In the genomic region with DNA sequence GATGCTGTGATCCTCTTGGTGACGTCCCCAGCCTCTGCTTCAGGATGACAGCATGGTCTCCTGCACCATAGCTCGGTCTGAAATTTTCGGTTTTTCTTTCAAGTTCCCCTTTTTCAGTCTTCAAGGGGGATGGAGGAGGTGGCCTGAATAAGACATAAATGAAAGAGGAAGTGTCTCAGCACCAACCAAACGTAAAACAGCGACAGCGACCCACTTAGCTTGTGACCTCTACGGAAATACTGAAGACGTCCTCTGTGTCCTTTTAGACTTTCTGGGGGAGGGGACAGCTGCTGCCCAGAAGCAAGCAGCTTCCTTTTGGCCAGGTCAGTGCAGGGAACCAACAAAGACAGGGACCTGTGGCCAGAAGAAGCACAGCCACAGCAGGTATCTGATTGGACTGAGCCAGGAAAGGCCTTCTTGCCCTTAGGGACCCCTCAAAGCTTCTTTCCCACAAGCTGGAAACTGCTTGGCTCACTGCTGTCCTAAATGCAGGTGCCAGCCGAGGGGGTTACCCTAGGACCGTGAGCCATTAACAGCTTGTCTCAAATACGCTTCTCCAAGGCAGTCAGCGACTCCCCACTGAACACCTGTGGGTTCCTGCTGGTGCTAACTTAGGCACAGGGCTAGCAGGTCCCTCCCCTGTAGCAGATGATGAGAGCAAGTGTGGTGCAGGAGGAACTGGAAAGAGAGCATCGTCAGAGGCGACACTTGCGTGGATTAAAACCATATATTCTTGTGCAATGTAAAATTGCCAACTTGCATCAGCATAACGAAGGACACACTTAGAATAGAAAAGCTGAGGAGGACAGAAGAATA, we compare ENCODE assay signal across 8 cellular contexts.
A peak's percentile ranks its signal among the peaks of the same experiment; 100 is the strongest.
DNase-seq lines count a peak whose midpoint lies in the region; ATAC-seq and TF ChIP-seq lines count a peak whose summit lies in the region.
"Not testable (repeated sequence)": the region's sequence is repeated elsewhere in the genome, so short reads cannot be mapped to it uniquely, and the experiment has no call there.

No MANE protein-coding gene starts in this region.

- H3K27ac ChIP-seq in DND-41 (ENCODE audit: low read length), result peak overlapping the region; percentile 88
- peak overlapping the region; percentile 95 for H3K27ac ChIP-seq in OCI-LY7 (ENCODE audit: low read depth, low read length, poor library complexity, severe bottlenecking)
- H3K27ac ChIP-seq in muscle layer of duodenum (ENCODE audit: low read length), result peak overlapping the region; percentile 79

- H2AFZ ChIP-seq in DND-41 (ENCODE audit: low read depth, low read length), result peak overlapping the region; percentile 68
- H2AFZ ChIP-seq in OCI-LY7 (ENCODE audit: low read length), result peak overlapping the region; percentile 17; the same call in 1 of the 2 replicates

- H3K4me1 ChIP-seq in DND-41 (ENCODE audit: insufficient read depth, low read length) (peaks cover 39% of the 10 kb centered on the region), OCI-LY7 (ENCODE audit: insufficient read depth, low read length, poor library complexity, severe bottlenecking) (peaks cover 80% of the 10 kb centered on the region)
- H3K4me1 ChIP-seq in muscle layer of duodenum (ENCODE audit: control insufficient read depth in 1 of 2, insufficient read depth in 2 of 2, low read length in 2 of 2), result not testable (repeated sequence)

- intact Hi-C loops in OCI-LY7 (cut with micrococcal nuclease; ENCODE audit: unreplicated experiment), result loop anchor here (1.0 to 5.0 kb wide), 5 partner anchors 19 to 196 kb away; no protein-coding TSS in a partner anchor
- intact Hi-C loops in dendritic cell treated with granulocyte-macrophage colony-stimulating factor and Interleukin-4, amounts not matched to agents 40 ng/mL and 50 ng/mL, for 4 days (cut with micrococcal nuclease), result loop anchor here (1.0 kb wide), 1 partner anchor 11 kb away; no protein-coding TSS in a partner anchor

- BruUV-seq in OCI-LY7 (replicated peaks; lab: Mats Ljungman, UMichigan), result not testable (repeated sequence)

- CTCF ChIA-PET in OCI-LY7 (lab: Charles Lee; ENCODE audit: unreplicated experiment), result interaction anchor here (1.0 to 1.1 kb wide), 2 partner anchors 62 to 114 kb away, joined by 3 to 4 read pairs; no protein-coding TSS in a partner anchor

- H3K36me3 Mint-ChIP-seq in dendritic cell treated with granulocyte-macrophage colony-stimulating factor and Interleukin-4, amounts not matched to agents 40 ng/mL and 50 ng/mL, for 4 days (ENCODE audit: low read depth), result not testable (repeated sequence)

- H3K4me3 ChIP-seq in DND-41 (ENCODE audit: low read depth in 1 of 2, low read length in 2 of 2) (peak overlapping the region in 1 of 2 experiments; percentile 52; a peak in 3 of 4 replicates), OCI-LY7 (ENCODE audit: low read depth, low read length, poor library complexity, severe bottlenecking) (peak overlapping the region; percentile 54)
- H3K4me3 ChIP-seq in muscle layer of duodenum (ENCODE audit: low read depth in 1 of 2, low read length in 2 of 2), result not testable (repeated sequence)

- H3K36me3 ChIP-seq in DND-41 (ENCODE audit: insufficient read depth, low read length); OCI-LY7 (ENCODE audit: insufficient read depth, low read length); muscle layer of duodenum (ENCODE audit: control insufficient read depth in 1 of 2, insufficient read depth in 2 of 2, low read length in 2 of 2): not testable (repeated sequence)

- H3K79me2 ChIP-seq in DND-41 (ENCODE audit: insufficient read depth, low read length); OCI-LY7 (ENCODE audit: insufficient read depth, low read depth, low read length): not testable (repeated sequence)

- H3K4me2 ChIP-seq in DND-41 (ENCODE audit: insufficient read depth, low read length) (peak overlapping the region; percentile 69), OCI-LY7 (ENCODE audit: low read length) (peak overlapping the region; percentile 72)

- not testable (repeated sequence) for H3K9me2 ChIP-seq in OCI-LY7 (ENCODE audit: insufficient read depth, low read length)

- not testable (repeated sequence) for H3K9me3 Mint-ChIP-seq in dendritic cell treated with granulocyte-macrophage colony-stimulating factor and Interleukin-4, amounts not matched to agents 40 ng/mL and 50 ng/mL, for 4 days

- H3K9ac ChIP-seq in DND-41 (ENCODE audit: low read depth, low read length), result peak overlapping the region; percentile 56

- peaks cover 50% of the 10 kb centered on the region for H3K4me1 Mint-ChIP-seq in dendritic cell treated with granulocyte-macrophage colony-stimulating factor and Interleukin-4, amounts not matched to agents 40 ng/mL and 50 ng/mL, for 4 days (ENCODE audit: low read depth)

- not testable (repeated sequence) for H3K27me3 Mint-ChIP-seq in dendritic cell treated with granulocyte-macrophage colony-stimulating factor and Interleukin-4, amounts not matched to agents 40 ng/mL and 50 ng/mL, for 4 days

- peak overlapping the region; percentile 99 for H3K27ac Mint-ChIP-seq in dendritic cell treated with granulocyte-macrophage colony-stimulating factor and Interleukin-4, amounts not matched to agents 40 ng/mL and 50 ng/mL, for 4 days

- H3K4me3 Mint-ChIP-seq in dendritic cell treated with granulocyte-macrophage colony-stimulating factor and Interleukin-4, amounts not matched to agents 40 ng/mL and 50 ng/mL, for 4 days, result peak overlapping the region; percentile 66

- TF ChIP-seq CTCF in DND-41 (IDR thresholded peaks at IDR 0.05; ENCODE audit: borderline replicate concordance, extremely low read depth, low read length, poor library complexity, severe bottlenecking); OCI-LY7 (conservative IDR thresholded peaks at IDR 0.05; ENCODE audit: low read length): not testable (repeated sequence)

- H3K27me3 ChIP-seq in DND-41 (ENCODE audit: insufficient read depth, low read length, poor library complexity); muscle layer of duodenum (ENCODE audit: low read depth, low read length): not testable (repeated sequence)

- not testable (repeated sequence) for H3K9me3 ChIP-seq in DND-41 (ENCODE audit: insufficient read depth, low read length, severe bottlenecking); OCI-LY7 (ENCODE audit: low read length); muscle layer of duodenum (ENCODE audit: control insufficient read depth in 1 of 2, low read length in 2 of 2)

- not testable (repeated sequence) for H4K20me1 ChIP-seq in DND-41 (ENCODE audit: insufficient read depth, low read length); OCI-LY7 (ENCODE audit: insufficient read depth, low read length)

- DNase-seq in DND-41 (peak; percentile 78), OCI-LY7 (ENCODE audit: low spot score) (peak; percentile 99)
- DNase-seq in activated CD8-positive, alpha-beta memory T cell treated with anti-CD3 and anti-CD28 coated beads for 4 hours (ENCODE audit: low read depth in 2 of 2), result peak; percentile 27 to 41
- peak; percentile 30 for DNase-seq in stimulated activated CD8-positive, alpha-beta memory T cell treated with anti-CD3 and anti-CD28 coated beads, Interleukin-4, amount 100 ng/mL, for 24 hours (ENCODE audit: low read depth)

- POLR2A ChIA-PET in OCI-LY7 (lab: Charles Lee), result interaction anchor here (0.7 to 4.9 kb wide), 24 partner anchors 12 to 532 kb away, joined by 3 to 44 read pairs (median 4); no protein-coding TSS in a partner anchor

- ATAC-seq in DND-41 (ENCODE audit: insufficient read depth, low read depth), result peak; percentile 77
- ATAC-seq in GM19397 (IDR thresholded peaks at IDR 0.05; ENCODE audit: unreplicated experiment), result peak; percentile 87
- ATAC-seq in HG03095 (IDR thresholded peaks at IDR 0.05; ENCODE audit: unreplicated experiment), result peak; percentile 85

Comparison
In these comparisons a context has a peak if more than half of its experiments do, and no peak if none do; other contexts are left out.
1. DNase-seq: peak in every context shown above with its lines; median percentile 99 in OCI-LY7; 78 in DND-41; 34 in activated CD8-positive, alpha-beta memory T cell treated with anti-CD3 and anti-CD28 coated beads for 4 hours; 30 in stimulated activated CD8-positive, alpha-beta memory T cell treated with anti-CD3 and anti-CD28 coated beads, Interleukin-4, amount 100 ng/mL, for 24 hours.